ENCODE assay signal across 8 cellular contexts in genomic region chr12:96516472-96517417, GRCh38. TPM values are rescaled to one million over a fixed set of nuclear protein-coding genes. Genes with fewer than 3 reads are reported as not detected.
DNase-seq lines count a peak whose midpoint lies in the region; ATAC-seq and TF ChIP-seq lines count a peak whose summit lies in the region.

No MANE protein-coding gene starts in this region.

- peak; percentile 81 for TF ChIP-seq CTCF in lung (IDR thresholded peaks at IDR 0.05; ENCODE audit: control extremely low read depth, extremely low read depth)

- ATAC-seq in GM18907 (IDR thresholded peaks at IDR 0.05; ENCODE audit: unreplicated experiment) (peak; percentile 71), HG03159 (IDR thresholded peaks at IDR 0.05; ENCODE audit: unreplicated experiment) (peak; percentile 49), lung (ENCODE audit: insufficient read depth, low FRiP score) (peak; percentile 83)

- H3K27me3 ChIP-seq in lung (ENCODE audit: control insufficient read depth, insufficient read depth) = no peaks in the 10 kb centered on the region

- DNase-seq in Ammon's horn (ENCODE audit: low spot score) (peak; percentile 86), NCI-H446 (lab: John Stamatoyannopoulos, UW) (peak; percentile 54 to 75), dermis blood vessel endothelial cell (peak; percentile 94), lung (ENCODE audit: low spot score) (peak; percentile 68)
- DNase-seq in activated CD4-positive, alpha-beta T cell treated with anti-CD3 and anti-CD28 coated beads, Interleukin-2, amount 50 U/mL, for 24 hours (ENCODE audit: low read depth in 1 of 2, low spot score in 1 of 2) = peak; percentile 69 to 75
- peak; percentile 61 for DNase-seq in stimulated activated CD8-positive, alpha-beta memory T cell treated with anti-CD3 and anti-CD28 coated beads, Interleukin-15, amount 100 ng/mL, for 24 hours (ENCODE audit: low read depth)

- H3K4me1 ChIP-seq in lung (ENCODE audit: control insufficient read depth in 2 of 2, insufficient read depth in 2 of 2, low read length in 2 of 2) = no peaks in the 10 kb centered on the region

- no peaks in the 10 kb centered on the region for H3K36me3 ChIP-seq in lung (ENCODE audit: control insufficient read depth in 2 of 2, insufficient read depth in 2 of 2, low read length in 2 of 2)

- no peak overlapping the region for H3K4me3 ChIP-seq in lung

- WGBS in lung, 2 donors = 30 to 37% methylated on average over 8 of the region's 8 CpGs

- H3K27ac ChIP-seq in lung (ENCODE audit: low read depth in 1 of 2, low read length in 1 of 2) = no peak overlapping the region

- H3K9me3 ChIP-seq in lung (ENCODE audit: control insufficient read depth in 2 of 2, insufficient read depth in 1 of 2, low read length in 1 of 2) = no peaks in the 10 kb centered on the region

RNA-seq across cellular contexts. Expression of gene CFAP54, which starts 27.4 kb away (rescaled TPM):
- total RNA-seq in dermis blood vessel endothelial cell (8.3 and 13.1 TPM in 2 replicates), lung (10 to 100 TPM; 15.5 to 35.4 TPM)
- polyA plus RNA-seq in lung = under 1 TPM; 0.80 to 0.83 TPM
